9 cellular contexts compared by ENCODE assay signal in genomic region chr12:132614029-132614428, GRCh38. TPM values are rescaled to one million over a fixed set of nuclear protein-coding genes. Genes with fewer than 3 reads are reported as not detected.
"Had no signal": no experiment of that assay in that cellular context is flagged by ENCODE, and none has a peak within 500 bp of the region (broad histone marks: within the 10 kb centered on the region; RNA-seq: fewer than 3 reads in every experiment).

No MANE protein-coding gene starts in this region.

- H3K36me3 Mint-ChIP-seq: IgD-negative memory B cell had no signal

- H3K27ac Mint-ChIP-seq: IgD-negative memory B cell had no signal

- H3K4me1 ChIP-seq: HAP-1 had no signal

- DNase-seq: GM23248, GOT3, H7, KBM-7 had no signal

- H3K9ac ChIP-seq: GM23248 had no signal

- H3K4me3 ChIP-seq: GM23248, HAP-1 had no signal

- H3K4me3 Mint-ChIP-seq: IgD-negative memory B cell had no signal

- FAIRE-seq: HTR-8/SVneo had no signal

- H3K27ac ChIP-seq: GM23248 had no signal

- H3K36me3 ChIP-seq: HAP-1 had no signal

- H2AFZ ChIP-seq: GM23248 had no signal

RNA-seq across cellular contexts. Expression of gene LRCOL1, which starts 3.6 kb away (rescaled TPM):
- total RNA-seq: GM23248, H4, H7, HT-29 had no signal
- polyA plus RNA-seq: GM23248, IgD-negative memory B cell had no signal

RNA-seq across cellular contexts. Expression of gene P2RX2, which starts 4.5 kb away (rescaled TPM):
- total RNA-seq: GM23248, H4, HT-29 had no signal
- polyA plus RNA-seq: GM23248, IgD-negative memory B cell had no signal
